Comparison of ENCODE assay signal across 8 cellular contexts in the genomic region with DNA sequence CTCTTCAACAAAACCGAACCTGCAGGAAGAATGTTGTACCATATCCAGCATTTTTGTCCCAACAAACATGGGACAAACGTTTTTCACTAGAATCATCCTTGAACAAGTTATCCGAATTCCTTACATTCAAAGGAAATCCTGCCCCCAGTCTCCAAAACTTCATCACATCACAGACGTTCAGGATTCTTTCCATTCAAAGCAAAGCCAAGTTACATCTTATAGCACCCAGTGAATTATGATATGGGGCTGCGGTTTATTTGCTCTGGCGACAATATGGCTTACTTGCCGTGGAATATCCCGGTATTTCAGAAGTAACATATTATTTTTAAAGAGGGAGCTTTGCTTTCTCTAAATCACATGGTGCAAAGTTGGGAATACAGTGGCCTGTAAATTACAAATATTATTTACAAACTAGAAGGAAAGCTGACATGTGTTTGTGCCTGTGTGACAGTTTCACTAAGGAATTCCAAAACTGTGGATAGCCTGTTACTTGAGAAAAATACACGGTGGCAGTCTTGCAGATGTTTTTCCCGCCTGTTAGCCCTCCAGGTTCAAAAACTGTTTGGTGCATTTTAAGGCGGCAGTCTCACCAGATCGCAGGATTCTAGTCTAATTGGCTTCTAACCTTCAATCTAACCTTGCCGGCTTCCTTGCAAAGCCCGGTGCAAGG. TPM values are rescaled to one million over a fixed set of nuclear protein-coding genes. Genes with fewer than 3 reads are reported as not detected.
DNase-seq lines count a peak whose midpoint lies in the region; ATAC-seq, FAIRE-seq and TF ChIP-seq lines count a peak whose summit lies in the region.

No MANE protein-coding gene starts in this region.

- H3K9me3 ChIP-seq in SK-N-SH (no peaks in the 10 kb centered on the region), keratinocyte (ENCODE audit: control insufficient read depth, low read depth, low read length) (no peaks in the 10 kb centered on the region), suprapubic skin (no peaks in the 10 kb centered on the region)

- peak overlapping the region; percentile 92 to 98 for H3K27ac Mint-ChIP-seq in activated naive CD4-positive, alpha-beta T cell treated with anti-CD3 and anti-CD28 coated beads, Interleukin-2, amount 50 U/mL, for 72 hours

- POLR2A ChIA-PET in SK-N-SH (lab: Yijun Ruan, JAX), result interaction anchor here (0.8 to 1.7 kb wide), 2 partner anchors 15 to 31 kb away, joined by 3 to 7 read pairs; no protein-coding TSS in a partner anchor

- H3K36me3 Mint-ChIP-seq in activated naive CD4-positive, alpha-beta T cell treated with anti-CD3 and anti-CD28 coated beads, Interleukin-2, amount 50 U/mL, for 72 hours, result peaks cover 50 to 58% of the 10 kb centered on the region in 2 donors

- H3K27ac ChIP-seq in SK-N-SH (ENCODE audit: low read depth in 2 of 2, low read length in 1 of 2) (peak overlapping the region; percentile 96 to 98), keratinocyte (ENCODE audit: control insufficient read depth, insufficient read depth, low read length) (peak overlapping the region; percentile 85), suprapubic skin (peak overlapping the region; percentile 100)

- H3K4me2 ChIP-seq in SK-N-SH (peak overlapping the region; percentile 87), keratinocyte (ENCODE audit: control insufficient read depth, extremely low read depth, insufficient read depth, low read depth, low read length) (peak overlapping the region; percentile 88)

- no peak for TF ChIP-seq RAD21 in SK-N-SH (IDR thresholded peaks at IDR 0.05; ENCODE audit: low read length)

- no peak for TF ChIP-seq CTCF in SK-N-SH (IDR thresholded peaks at IDR 0.05)
- no peak for TF ChIP-seq CTCF in keratinocyte (optimal IDR thresholded peaks at IDR 0.05 in 1 of 3, IDR thresholded peaks at IDR 0.05 in 1 of 3, conservative IDR thresholded peaks at IDR 0.05 in 1 of 3; ENCODE audit: extremely low read depth in 1 of 3, insufficient read depth in 2 of 3, low read length in 3 of 3)
- TF ChIP-seq CTCF in suprapubic skin (IDR thresholded peaks at IDR 0.05), result no peak

- 54% methylated on average over 10 of the region's 14 CpGs for WGBS in SK-N-SH (ENCODE audit: low lambda C conversion rate)
- WGBS in suprapubic skin, result 6% methylated on average over 14 of the region's 14 CpGs

- H3K9me1 ChIP-seq in keratinocyte (ENCODE audit: control insufficient read depth, extremely low read depth, insufficient read depth, low read length), result no peaks in the 10 kb centered on the region

- DNase-seq in SK-N-SH (no peak), keratinocyte (ENCODE audit: low read depth, low spot score) (no peak), suprapubic skin (ENCODE audit: low spot score in 2 of 2) (no peak), putamen (ENCODE audit: low spot score) (no peak), Ammon's horn (ENCODE audit: low spot score) (no peak), SHP77 treated with DMSO at 0.1 percent for 48 hours (lab: John Stamatoyannopoulos, UW) (no peak)
- no peak for DNase-seq in activated naive CD4-positive, alpha-beta T cell treated with anti-CD3 and anti-CD28 coated beads, Interleukin-2, amount 50 U/mL, for 72 hours (ENCODE audit: low spot score in 2 of 2)

- peaks cover 60% of the 10 kb centered on the region for H3K79me2 ChIP-seq in SK-N-SH (ENCODE audit: insufficient read depth)
- peaks cover 39% of the 10 kb centered on the region for H3K79me2 ChIP-seq in keratinocyte (ENCODE audit: control insufficient read depth, insufficient read depth, low read length)

- TF ChIP-seq EP300 in SK-N-SH (IDR thresholded peaks at IDR 0.05; ENCODE audit: borderline replicate concordance in 1 of 2, low read depth in 1 of 2, low read length in 1 of 2) (no peak), suprapubic skin (IDR thresholded peaks at IDR 0.05) (no peak)

- TF ChIP-seq POLR2A in suprapubic skin (IDR thresholded peaks at IDR 0.05), result no peak

- H3K36me3 ChIP-seq in SK-N-SH (replicated peaks in 1 of 2; ENCODE audit: control insufficient read depth in 1 of 2, insufficient read depth in 2 of 2, low read length in 1 of 2) (peaks cover 0 to 3% of the 10 kb centered on the region in 2 experiments), keratinocyte (ENCODE audit: control insufficient read depth in 2 of 2, extremely low read depth in 1 of 2, insufficient read depth in 2 of 2, low read length in 2 of 2) (no peaks in the 10 kb centered on the region), suprapubic skin (no peaks in the 10 kb centered on the region)

- CTCF ChIA-PET in SK-N-SH (lab: Yijun Ruan, JAX), result interaction anchor here (1.0 kb wide), 1 partner anchor 175 kb away, joined by 3 read pairs; no protein-coding TSS in a partner anchor

- H2AFZ ChIP-seq in SK-N-SH (ENCODE audit: low read depth) (peak overlapping the region; percentile 47; the same call in 1 of the 2 replicates), keratinocyte (ENCODE audit: control insufficient read depth, low read length) (peak overlapping the region; percentile 72)

- no peak for FAIRE-seq in keratinocyte (lab: Jason Lieb, UNC)

- dilution Hi-C loops in keratinocyte (cut with MboI; ENCODE audit: extremely low pct_ligation_motif_present, low sequenced_read_pairs), result no loop called here

- H3K9me3 Mint-ChIP-seq in activated naive CD4-positive, alpha-beta T cell treated with anti-CD3 and anti-CD28 coated beads, Interleukin-2, amount 50 U/mL, for 72 hours, result peaks cover 0 to 2% of the 10 kb centered on the region in 2 donors

- H3K9ac ChIP-seq in SK-N-SH (peak overlapping the region; percentile 96), keratinocyte (ENCODE audit: control insufficient read depth, extremely low read depth, insufficient read depth, low read length) (peak overlapping the region; percentile 87)

- H3K4me1 ChIP-seq in SK-N-SH (ENCODE audit: control insufficient read depth in 1 of 2, insufficient read depth in 2 of 2, low read depth in 1 of 2, low read length in 1 of 2) (peaks cover 16 to 25% of the 10 kb centered on the region in 2 experiments; a peak in 3 of 4 replicates), keratinocyte (ENCODE audit: control insufficient read depth, extremely low read depth, insufficient read depth, low read length) (peaks cover 33% of the 10 kb centered on the region), suprapubic skin (peaks cover 62% of the 10 kb centered on the region)

- H3F3A ChIP-seq in SK-N-SH (replicated peaks; ENCODE audit: insufficient read depth), result peaks cover 39% of the 10 kb centered on the region

- H3K4me3 ChIP-seq in SK-N-SH (ENCODE audit: low read depth in 2 of 2, low read length in 1 of 2), result peak overlapping the region; percentile 90 to 94
- peak overlapping the region; percentile 71 to 90 (median 89) for H3K4me3 ChIP-seq in keratinocyte (ENCODE audit: control insufficient read depth in 2 of 3, extremely low read depth in 1 of 3, insufficient read depth in 2 of 3, low read depth in 1 of 3, low read length in 3 of 3)
- H3K4me3 ChIP-seq in suprapubic skin, result peak overlapping the region; percentile 98

- ATAC-seq in SK-N-SH treated with all-trans-retinoic acid at 6 μM for 48 hours, result no peak
- no peak for ATAC-seq in activated naive CD4-positive, alpha-beta T cell treated with anti-CD3 and anti-CD28 coated beads, Interleukin-2, amount 50 U/mL, for 72 hours

- H3K27me3 ChIP-seq in SK-N-SH (ENCODE audit: insufficient read depth), result no peaks in the 10 kb centered on the region
- H3K27me3 ChIP-seq in keratinocyte (ENCODE audit: control insufficient read depth, extremely low read depth, insufficient read depth, low read length), result no peaks in the 10 kb centered on the region
- H3K27me3 ChIP-seq in suprapubic skin, result no peaks in the 10 kb centered on the region

- H3K9me2 ChIP-seq in SK-N-SH, result no peaks in the 10 kb centered on the region

- H4K20me1 ChIP-seq in SK-N-SH (ENCODE audit: insufficient read depth) (no peaks in the 10 kb centered on the region), keratinocyte (ENCODE audit: control insufficient read depth, extremely low read depth, insufficient read depth, low read length) (no peaks in the 10 kb centered on the region)

TF ChIP-seq in SK-N-SH, 30 proteins besides CTCF, POLR2A, EP300 and RAD21 (continues in another document):
- TF ChIP-seq JUND (IDR thresholded peaks at IDR 0.05) (no peak), FOXJ3 (CRISPR knock-in tag; IDR thresholded peaks at IDR 0.05) (no peak)

TF ChIP-seq in SK-N-SH treated with all-trans-retinoic acid at 6 μM for 48 hours, 23 proteins besides CTCF, POLR2A, EP300 and RAD21:
- TF ChIP-seq BACH2 (CRISPR knock-in tag; IDR thresholded peaks at IDR 0.05; ENCODE audit: borderline replicate concordance), result no peak
- no peak for TF ChIP-seq CSDC2 (CRISPR knock-in tag; IDR thresholded peaks at IDR 0.05)
- TF ChIP-seq, protein P1, sequence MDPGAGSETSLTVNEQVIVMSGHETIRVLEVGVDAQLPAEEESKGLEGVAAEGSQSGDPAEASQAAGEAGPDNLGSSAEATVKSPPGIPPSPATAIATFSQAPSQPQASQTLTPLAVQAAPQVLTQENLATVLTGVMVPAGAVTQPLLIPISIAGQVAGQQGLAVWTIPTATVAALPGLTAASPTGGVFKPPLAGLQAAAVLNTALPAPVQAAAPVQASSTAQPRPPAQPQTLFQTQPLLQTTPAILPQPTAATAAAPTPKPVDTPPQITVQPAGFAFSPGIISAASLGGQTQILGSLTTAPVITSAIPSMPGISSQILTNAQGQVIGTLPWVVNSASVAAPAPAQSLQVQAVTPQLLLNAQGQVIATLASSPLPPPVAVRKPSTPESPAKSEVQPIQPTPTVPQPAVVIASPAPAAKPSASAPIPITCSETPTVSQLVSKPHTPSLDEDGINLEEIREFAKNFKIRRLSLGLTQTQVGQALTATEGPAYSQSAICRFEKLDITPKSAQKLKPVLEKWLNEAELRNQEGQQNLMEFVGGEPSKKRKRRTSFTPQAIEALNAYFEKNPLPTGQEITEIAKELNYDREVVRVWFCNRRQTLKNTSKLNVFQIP (CRISPR knock-in tag; IDR thresholded peaks at IDR 0.05; ENCODE audit: borderline replicate concordance, low read depth), result no peak
- no peak for TF ChIP-seq RARB (CRISPR knock-in tag; IDR thresholded peaks at IDR 0.05)
- TF ChIP-seq ARNTL (CRISPR knock-in tag; IDR thresholded peaks at IDR 0.05; ENCODE audit: borderline replicate concordance, low read depth), result no peak
- no peak for TF ChIP-seq OSR1 (CRISPR knock-in tag; IDR thresholded peaks at IDR 0.05)

RNA-seq across cellular contexts. Expression of gene MBNL1, which starts 0.8 kb away (rescaled TPM):
- polyA plus RNA-seq in SK-N-SH (2012; rRNA removed) (44.3 and 65.1 TPM in 2 replicates), keratinocyte (56.4 to 71.2 TPM (median 58.3 TPM) in 3 replicates)
- polyA plus RNA-seq in SK-N-SH (2012; cell fraction: cytosol; rRNA removed), result 53.4 and 63.3 TPM in 2 replicates
- 56.9 and 69.6 TPM in 2 replicates for polyA plus RNA-seq in SK-N-SH (2012; cell fraction: nucleus; rRNA removed)
- 100 to 1,000 TPM; 406 to 425 TPM for total RNA-seq in activated naive CD4-positive, alpha-beta T cell treated with anti-CD3 and anti-CD28 coated beads, Interleukin-2, amount 50 U/mL, for 72 hours
- polyA plus RNA-seq in keratinocyte (2011; ENCODE audit: low read depth), result 46.2 TPM
- polyA plus RNA-seq in keratinocyte (2011; cell fraction: cytosol; rRNA removed), result 49.0 and 54.8 TPM in 2 replicates
- polyA plus RNA-seq in keratinocyte (2011; cell fraction: nucleus; rRNA removed), result 76.5 and 82.3 TPM in 2 replicates
- 26.3 and 45.5 TPM in 2 replicates for polyA plus RNA-seq in keratinocyte (2012; ENCODE audit: low replicate concordance)
- polyA minus RNA-seq in keratinocyte, result 98.5 to 233 TPM (median 221 TPM) in 3 replicates
- polyA minus RNA-seq in keratinocyte (2011; cell fraction: cytosol; rRNA and poly(A)+ RNA removed), result 130 TPM
- 153 and 237 TPM in 2 replicates for polyA minus RNA-seq in keratinocyte (2011; cell fraction: nucleus; rRNA and poly(A)+ RNA removed)
- 100 to 1,000 TPM; 258 to 478 (median 320) TPM for total RNA-seq in suprapubic skin
